Comparison of ENCODE assay signal across 9 cellular contexts in genomic region chr7:132655071-132655761, GRCh38.
DNase-seq lines count a peak whose midpoint lies in the region; FAIRE-seq and TF ChIP-seq lines count a peak whose summit lies in the region.
"Had no signal": no experiment of that assay in that cellular context is flagged by ENCODE, and none has a peak within 500 bp of the region (broad histone marks: within the 10 kb centered on the region; RNA-seq: fewer than 3 reads in every experiment).

No MANE protein-coding gene starts in this region.

- DNase-seq in breast epithelium (ENCODE audit: low spot score in 2 of 2) (peak in 1 of 2 donors; percentile 18), mammary epithelial cell (no peak), endothelial cell of umbilical vein (ENCODE audit: low read depth, low spot score) (peak; percentile 6), ureter (ENCODE audit: low spot score) (peak; percentile 48), RKO (ENCODE audit: low spot score) (no peak), SHP77 (lab: John Stamatoyannopoulos, UW) (no peak)
- DNase-seq in activated CD4-positive, alpha-beta T cell treated with anti-CD3 and anti-CD28 coated beads, Interleukin-2, amount 10 ng/mL, durations not matched to agents 24 days and 14 days, result peak; percentile 87

- H3K27me3 ChIP-seq in breast epithelium, result no peaks in the 10 kb centered on the region
- H3K27me3 ChIP-seq in mammary epithelial cell (ENCODE audit: insufficient read depth, low read length), result peaks cover 2% of the 10 kb centered on the region
- peaks cover 7 to 11% of the 10 kb centered on the region in 2 experiments for H3K27me3 ChIP-seq in endothelial cell of umbilical vein (ENCODE audit: control insufficient read depth in 2 of 2, insufficient read depth in 2 of 2, low read length in 2 of 2)
- H3K27me3 ChIP-seq in neuron (ENCODE audit: insufficient read depth, low read length), result no peaks in the 10 kb centered on the region

- intact Hi-C loops in breast epithelium (cut with DNase I; ENCODE audit: low total_unique reads) (no loop called here), mammary epithelial cell (cut with micrococcal nuclease) (no loop called here), endothelial cell of umbilical vein (cut with micrococcal nuclease) (no loop called here)
- intact Hi-C loops in activated CD4-positive, alpha-beta T cell treated with anti-CD3 and anti-CD28 coated beads, Interleukin-2, amount 10 ng/mL, durations not matched to agents 24 days and 14 days (cut with micrococcal nuclease), result loop anchor here (2.0 to 10.0 kb wide), 2 partner anchors 426 to 600 kb away; partner anchors contain the start of gene EXOC4

- H3K79me2 ChIP-seq in mammary epithelial cell (ENCODE audit: insufficient read depth, low read length) (no peaks in the 10 kb centered on the region), endothelial cell of umbilical vein (ENCODE audit: control insufficient read depth, insufficient read depth, low read length) (no peaks in the 10 kb centered on the region)

- peak overlapping the region; percentile 90 for H3K27ac Mint-ChIP-seq in activated CD4-positive, alpha-beta T cell treated with anti-CD3 and anti-CD28 coated beads, Interleukin-2, amount 10 ng/mL, durations not matched to agents 24 days and 14 days

- H3K4me3 Mint-ChIP-seq in activated CD4-positive, alpha-beta T cell treated with anti-CD3 and anti-CD28 coated beads, Interleukin-2, amount 10 ng/mL, durations not matched to agents 24 days and 14 days, result peak overlapping the region; percentile 82

- CTCF ChIA-PET in mammary epithelial cell (lab: Charles Lee; ENCODE audit: low non-redundant PET), result no interaction called here
- CTCF ChIA-PET in endothelial cell of umbilical vein (lab: Charles Lee), result interaction anchor here (0.7 to 2.1 kb wide), 5 partner anchors 12 to 779 kb away, joined by 3 to 5 read pairs (median 3); no protein-coding TSS in a partner anchor

- no peaks in the 10 kb centered on the region for H3K9me3 ChIP-seq in breast epithelium
- no peaks in the 10 kb centered on the region for H3K9me3 ChIP-seq in mammary epithelial cell (replicated peaks; ENCODE audit: insufficient read depth, low read length)
- no peaks in the 10 kb centered on the region for H3K9me3 ChIP-seq in endothelial cell of umbilical vein (replicated peaks; ENCODE audit: control insufficient read depth, insufficient read depth, low read length)
- H3K9me3 ChIP-seq in neuron (ENCODE audit: low read length), result no peaks in the 10 kb centered on the region

- TF ChIP-seq CTCF in breast epithelium (IDR thresholded peaks at IDR 0.05) (no peak), mammary epithelial cell (conservative IDR thresholded peaks at IDR 0.05 in 1 of 2, IDR thresholded peaks at IDR 0.05 in 1 of 2; ENCODE audit: extremely low read depth in 1 of 2, insufficient read depth in 1 of 2, low read depth in 1 of 2, low read length in 2 of 2) (no peak), endothelial cell of umbilical vein (IDR thresholded peaks at IDR 0.05; ENCODE audit: extremely low read depth in 1 of 2, insufficient read depth in 1 of 2, low read depth in 1 of 2, low read length in 2 of 2) (no peak)

- no peaks in the 10 kb centered on the region for H3K4me1 ChIP-seq in breast epithelium
- H3K4me1 ChIP-seq in mammary epithelial cell (ENCODE audit: insufficient read depth, low read length), result peaks cover 6% of the 10 kb centered on the region
- peaks cover 4% of the 10 kb centered on the region for H3K4me1 ChIP-seq in endothelial cell of umbilical vein (ENCODE audit: control insufficient read depth, extremely low read depth, insufficient read depth, low read length)
- H3K4me1 ChIP-seq in neuron (ENCODE audit: insufficient read depth, low read length), result peaks cover 8% of the 10 kb centered on the region

- FAIRE-seq in endothelial cell of umbilical vein (lab: Jason Lieb, UNC), result no peak
- FAIRE-seq: TTC549 had no signal

- BruUV-seq in mammary epithelial cell (replicated peaks; lab: Mats Ljungman, UMichigan), result no TSS peak
- BruUV-seq in endothelial cell of umbilical vein (replicated peaks; lab: Mats Ljungman, UMichigan), result no TSS peak

- H2AFZ ChIP-seq in mammary epithelial cell (ENCODE audit: low read depth, low read length) (no peak overlapping the region), endothelial cell of umbilical vein (ENCODE audit: low read depth, low read length) (peak overlapping the region; percentile 38), neuron (ENCODE audit: low read depth, low read length) (peak overlapping the region; percentile 44)

- H3K36me3 ChIP-seq in breast epithelium (no peaks in the 10 kb centered on the region), mammary epithelial cell (ENCODE audit: insufficient read depth, low read length) (no peaks in the 10 kb centered on the region), endothelial cell of umbilical vein (ENCODE audit: control insufficient read depth in 2 of 2, extremely low read depth in 1 of 2, insufficient read depth in 2 of 2, low read length in 2 of 2) (no peaks in the 10 kb centered on the region), neuron (ENCODE audit: insufficient read depth, low read length) (no peaks in the 10 kb centered on the region)

- peaks cover 34% of the 10 kb centered on the region for H3K4me1 Mint-ChIP-seq in activated CD4-positive, alpha-beta T cell treated with anti-CD3 and anti-CD28 coated beads, Interleukin-2, amount 10 ng/mL, durations not matched to agents 24 days and 14 days

- in situ Hi-C loops in mammary epithelial cell (cut with MboI; ENCODE audit: low sequenced_read_pairs in 2 of 2), result no loop called here

- H3K4me2 ChIP-seq in mammary epithelial cell (ENCODE audit: insufficient read depth, low read depth, low read length), result no peak overlapping the region
- peak overlapping the region; percentile 33 for H3K4me2 ChIP-seq in endothelial cell of umbilical vein (ENCODE audit: insufficient read depth, low read length)

- H3K4me3 ChIP-seq in breast epithelium (peak overlapping the region; percentile 7 to 33 (median 12)), mammary epithelial cell (replicated peaks in 1 of 3; ENCODE audit: insufficient read depth in 1 of 3, low read depth in 2 of 3, low read length in 3 of 3) (no peak overlapping the region), endothelial cell of umbilical vein (replicated peaks in 1 of 3; ENCODE audit: insufficient read depth in 1 of 3, low read depth in 1 of 3, low read length in 3 of 3) (no peak overlapping the region), neuron (ENCODE audit: low read length) (peak overlapping the region; percentile 35)

- TF ChIP-seq POLR2A in breast epithelium (IDR thresholded peaks at IDR 0.05) (no peak), endothelial cell of umbilical vein (IDR thresholded peaks at IDR 0.05; ENCODE audit: low read depth, low read length) (no peak)

- no peaks in the 10 kb centered on the region for H3K9me1 ChIP-seq in endothelial cell of umbilical vein (replicated peaks; ENCODE audit: control insufficient read depth, extremely low read depth, insufficient read depth, low read length)

- H4K20me1 ChIP-seq in mammary epithelial cell (ENCODE audit: insufficient read depth, low read length), result no peaks in the 10 kb centered on the region
- H4K20me1 ChIP-seq in endothelial cell of umbilical vein (replicated peaks; ENCODE audit: control insufficient read depth, extremely low read depth, insufficient read depth, low read length), result no peaks in the 10 kb centered on the region

- H3K27me3 Mint-ChIP-seq in activated CD4-positive, alpha-beta T cell treated with anti-CD3 and anti-CD28 coated beads, Interleukin-2, amount 10 ng/mL, durations not matched to agents 24 days and 14 days, result no peaks in the 10 kb centered on the region

- dilution Hi-C loops in mammary epithelial cell (cut with HindIII; ENCODE audit: low sequenced_read_pairs), result no loop called here
- dilution Hi-C loops in endothelial cell of umbilical vein (cut with MboI; ENCODE audit: extremely low pct_ligation_motif_present, low sequenced_read_pairs), result no loop called here

- peaks cover 5% of the 10 kb centered on the region for H3K36me3 Mint-ChIP-seq in activated CD4-positive, alpha-beta T cell treated with anti-CD3 and anti-CD28 coated beads, Interleukin-2, amount 10 ng/mL, durations not matched to agents 24 days and 14 days (ENCODE audit: low read depth)

- H3K27ac ChIP-seq in breast epithelium, result peak overlapping the region in 1 of 2 donors; percentile 25
- no peak overlapping the region for H3K27ac ChIP-seq in mammary epithelial cell (ENCODE audit: insufficient read depth, low read depth, low read length)
- H3K27ac ChIP-seq in endothelial cell of umbilical vein (ENCODE audit: insufficient read depth, low read depth, low read length), result no peak overlapping the region

- WGBS in mammary epithelial cell (ENCODE audit: low coverage, missing lambda C conversion rate), result 36% methylated on average over 13 of the region's 13 CpGs

- H3K9ac ChIP-seq in mammary epithelial cell (ENCODE audit: insufficient read depth, low read length) (no peak overlapping the region), endothelial cell of umbilical vein (replicated peaks; ENCODE audit: extremely low read depth, insufficient read depth, low read length) (no peak overlapping the region)

- POLR2A ChIA-PET in endothelial cell of umbilical vein (lab: Charles Lee), result no interaction called here

- H3K9me3 Mint-ChIP-seq in activated CD4-positive, alpha-beta T cell treated with anti-CD3 and anti-CD28 coated beads, Interleukin-2, amount 10 ng/mL, durations not matched to agents 24 days and 14 days, result peaks cover 28% of the 10 kb centered on the region

TF ChIP-seq in endothelial cell of umbilical vein, 7 proteins besides CTCF, POLR2A, EP300 and RAD21:
- no peak for TF ChIP-seq FOS (IDR thresholded peaks at IDR 0.05; ENCODE audit: borderline replicate concordance, insufficient read depth, low read length)
- peak; percentile 15 for TF ChIP-seq GATA2 (IDR thresholded peaks at IDR 0.05; ENCODE audit: insufficient read depth, insufficient read length, low read depth, low read length)
- no peak for TF ChIP-seq MAX (IDR thresholded peaks at IDR 0.05; ENCODE audit: insufficient read depth, insufficient read length)

Comparison
In these comparisons a context has a peak if more than half of its experiments do, and no peak if none do; other contexts are left out.
1. H3K4me3 ChIP-seq: peak in breast epithelium (3 of 3) and neuron (single experiment); none in mammary epithelial cell (0 of 3) and endothelial cell of umbilical vein (0 of 3).
2. DNase-seq: peak in activated CD4-positive, alpha-beta T cell treated with anti-CD3 and anti-CD28 coated beads, Interleukin-2, amount 10 ng/mL, durations not matched to agents 24 days and 14 days (single experiment), endothelial cell of umbilical vein (single experiment) and ureter (single experiment); none in mammary epithelial cell (single experiment), RKO (single experiment) and SHP77 (0 of 2).